ENCODE assay signal across 26 cellular contexts in genomic region chr11:69531071-69531716, GRCh38. TPM values are rescaled to one million over a fixed set of nuclear protein-coding genes. Genes with fewer than 3 reads are reported as not detected.
A peak's percentile ranks its signal among the peaks of the same experiment; 100 is the strongest.
DNase-seq lines count a peak whose midpoint lies in the region; ATAC-seq and TF ChIP-seq lines count a peak whose summit lies in the region.
"Had no signal": no experiment of that assay in that cellular context is flagged by ENCODE, and none has a peak within 500 bp of the region (broad histone marks: within the 10 kb centered on the region; RNA-seq: fewer than 3 reads in every experiment).

No MANE protein-coding gene starts in this region.

- H3K9ac ChIP-seq in BLaER1: peak overlapping the region; percentile 65; the same call in 1 of the 2 replicates

- H3K4me3 ChIP-seq in BLaER1 (peak overlapping the region; percentile 47), HL-60 (replicated peaks; ENCODE audit: insufficient read depth, low read length) (peak overlapping the region; percentile 4; the same call in 1 of the 2 replicates)
- H3K4me3 ChIP-seq: right atrium auricular region, SK-N-MC had no signal

- no peak for TF ChIP-seq CTCF in HL-60 (IDR thresholded peaks at IDR 0.05; ENCODE audit: insufficient read depth, low read length)

- no peak for ATAC-seq in HG03520 (IDR thresholded peaks at IDR 0.05; ENCODE audit: unreplicated experiment)

- peaks cover 63% of the 10 kb centered on the region for H3K4me1 ChIP-seq in BLaER1
- H3K4me1 ChIP-seq: right atrium auricular region had no signal

- H3K27ac ChIP-seq in BLaER1 (peak overlapping the region; percentile 83), HL-60 (replicated peaks) (peak overlapping the region; percentile 70)
- H3K27ac ChIP-seq: right atrium auricular region, SK-N-MC had no signal

- H4K20me1 ChIP-seq in BLaER1: no peaks in the 10 kb centered on the region

- peak overlapping the region; percentile 94 for H3K4me2 ChIP-seq in BLaER1

- in situ Hi-C loops in G401 (cut with HindIII; ENCODE audit: low sequenced_read_pairs): no loop called here

- H3K36me3 ChIP-seq in BLaER1: no peaks in the 10 kb centered on the region
- H3K36me3 ChIP-seq: right atrium auricular region had no signal

- DNase-seq in HL-60 (ENCODE audit: low read depth in 1 of 2, low spot score in 1 of 2): no peak
- peak; percentile 41 for DNase-seq in ecto neural progenitor cell (ENCODE audit: low spot score)
- peak; percentile 36 for DNase-seq in pons (ENCODE audit: low spot score)
- no peak for DNase-seq in G401 (ENCODE audit: low spot score)
- no peak for DNase-seq in stimulated activated CD4-positive, alpha-beta T cell treated with anti-CD3 and anti-CD28 coated beads, Interleukin-4, amount 100 ng/mL, for 1 hour
- DNase-seq: activated CD4-positive, alpha-beta T cell treated with anti-CD3 and anti-CD28 coated beads, Interleukin-2, amount 50 U/mL, for 4 hours; activated naive CD4-positive, alpha-beta T cell treated with Interleukin-2 at 50 U/mL for 16 hours; activated T-cell treated with anti-CD3 and anti-CD28 coated beads for 4 hours; CD4-positive, CD25-positive, alpha-beta regulatory T cell; central memory CD4-positive, alpha-beta T cell; effector CD8-positive, alpha-beta T cell; GDM1; Karpas-422; NCI-H1694; NCI-H2171 treated with DMSO at 0.1 percent for 48 hours; NCI-H524 treated with DMSO at 0.1 percent for 48 hours; stimulated activated CD8-positive, alpha-beta memory T cell treated with anti-CD3 and anti-CD28 coated beads, Interleukin-4, amount 100 ng/mL, for 48 hours had no signal

- no peaks in the 10 kb centered on the region for H3K9me3 ChIP-seq in BLaER1
- H3K9me3 ChIP-seq: right atrium auricular region had no signal

- H3K27me3 ChIP-seq in BLaER1: no peaks in the 10 kb centered on the region
- H3K27me3 ChIP-seq in HL-60 (ENCODE audit: insufficient read depth, poor library complexity, severe bottlenecking): no peaks in the 10 kb centered on the region
- H3K27me3 ChIP-seq: right atrium auricular region had no signal

RNA-seq across cellular contexts. Expression of gene LINC01488, which starts 49.7 kb away (rescaled TPM):
- not detected in 2 replicates for total RNA-seq in G401 (2014; rRNA removed; shearing (Covaris generic))
- total RNA-seq: aorta; CD4-positive, CD25-positive, alpha-beta regulatory T cell; frontal cortex; osteocyte; right atrium auricular region; RPMI7951; ureter had no signal

Comparison
In these comparisons a context has a peak if more than half of its experiments do, and no peak if none do; other contexts are left out.
1. DNase-seq: peak in ecto neural progenitor cell (single experiment) and pons (single experiment); none in HL-60 (0 of 2), G401 (single experiment) and stimulated activated CD4-positive, alpha-beta T cell treated with anti-CD3 and anti-CD28 coated beads, Interleukin-4, amount 100 ng/mL, for 1 hour (single experiment).